In the genomic region with DNA sequence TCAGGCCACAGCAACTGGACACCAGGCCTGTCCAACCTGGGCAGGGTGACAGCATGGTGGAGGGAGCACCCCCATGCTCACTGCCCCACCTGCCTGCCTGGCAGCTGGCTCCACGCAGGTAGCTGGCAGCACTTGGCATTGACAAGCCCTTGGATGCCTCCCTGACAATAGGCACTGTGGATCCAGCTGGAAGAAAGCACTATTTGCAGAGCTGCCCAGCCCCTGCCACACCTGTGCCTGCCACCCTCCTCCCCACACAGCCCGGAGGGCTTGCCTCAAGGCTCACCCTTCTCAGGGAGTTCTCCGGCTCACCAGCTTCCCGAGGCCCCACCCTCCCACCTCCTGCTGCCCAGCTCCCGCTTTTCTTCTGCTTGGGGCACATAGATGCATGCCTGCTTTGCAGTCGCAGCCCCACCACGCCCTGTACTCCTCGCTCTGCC, we compare ENCODE assay signal across 13 cellular contexts.
DNase-seq lines count a peak whose midpoint lies in the region; TF ChIP-seq lines count a peak whose summit lies in the region.
"Had no signal": no experiment of that assay in that cellular context is flagged by ENCODE, and none has a peak within 500 bp of the region (broad histone marks: within the 10 kb centered on the region; RNA-seq: fewer than 3 reads in every experiment).

No MANE protein-coding gene starts in this region.

- TF ChIP-seq POLR2A in prostate gland (IDR thresholded peaks at IDR 0.05) = no peak

- H3K27me3 ChIP-seq in colonic mucosa = no peaks in the 10 kb centered on the region
- no peaks in the 10 kb centered on the region for H3K27me3 ChIP-seq in prostate gland (replicated peaks; ENCODE audit: insufficient read depth)

- H3K4me1 ChIP-seq in HEK293 (ENCODE audit: control insufficient read depth, insufficient read depth, low read length) = no peaks in the 10 kb centered on the region
- H3K4me1 ChIP-seq in colonic mucosa = peaks cover 29% of the 10 kb centered on the region
- peaks cover 7% of the 10 kb centered on the region for H3K4me1 ChIP-seq in prostate gland (replicated peaks)

- POLR2A ChIA-PET in HEK293 (lab: Yijun Ruan, JAX) = no interaction called here

- H3K4me3 ChIP-seq in HEK293 (ENCODE audit: low read depth, low read length) = no peak overlapping the region
- no peak overlapping the region for H3K4me3 ChIP-seq in colonic mucosa
- no peak overlapping the region for H3K4me3 ChIP-seq in prostate gland
- no peak overlapping the region for H3K4me3 ChIP-seq in foreskin fibroblast (ENCODE audit: low read depth in 1 of 2, low read length in 2 of 2)
- H3K4me3 ChIP-seq: skin epidermis had no signal

- 38% methylated on average over 8 of the region's 8 CpGs for WGBS in prostate gland

- TF ChIP-seq CTCF in HEK293 (tag by site-specific recombination; IDR thresholded peaks at IDR 0.05) (no peak), colonic mucosa (IDR thresholded peaks at IDR 0.05) (no peak), prostate gland (IDR thresholded peaks at IDR 0.05) (no peak), foreskin fibroblast (IDR thresholded peaks at IDR 0.05; ENCODE audit: low read depth, low read length) (no peak)

- intact Hi-C loops in colonic mucosa (cut with DNase I) = no loop called here
- intact Hi-C loops in prostate gland (cut with DNase I) = no loop called here

- CTCF ChIA-PET in HEK293 (lab: Yijun Ruan, JAX) = interaction anchor here (1.5 kb wide), 1 partner anchor 13 kb away, joined by 5 read pairs; no protein-coding TSS in a partner anchor

- DNase-seq in NCI-H2196 (lab: John Stamatoyannopoulos, UW; ENCODE audit: unreplicated experiment) = peak; percentile 35
- peak; percentile 91 for DNase-seq in colonic mucosa
- DNase-seq in prostate gland (ENCODE audit: low spot score) = peak; percentile 48
- no peak for DNase-seq in NCI-H1930 (lab: John Stamatoyannopoulos, UW)
- no peak for DNase-seq in foreskin fibroblast
- no peak for DNase-seq in stimulated activated CD4-positive, alpha-beta T cell treated with anti-CD3 and anti-CD28 coated beads, Interleukin-2, amount 100 ng/mL, for 48 hours
- DNase-seq in effector CD4-positive, alpha-beta T cell = no peak
- DNase-seq: activated CD4-positive, alpha-beta T cell treated with anti-CD3 and anti-CD28 coated beads, Interleukin-2, amount 50 U/mL, for 48 hours; activated naive CD8-positive, alpha-beta T cell treated with anti-CD3 and anti-CD28 coated beads, Interleukin-2, amount 10 ng/mL, durations not matched to agents 7 days and 5 days; H7; KBM-7 had no signal

- H3K27ac ChIP-seq in HEK293 (ENCODE audit: extremely low read depth, low read depth, low read length) (no peak overlapping the region), colonic mucosa (peak overlapping the region; percentile 85), prostate gland (no peak overlapping the region)

- H3K36me3 ChIP-seq in HEK293 (ENCODE audit: control insufficient read depth in 2 of 2, insufficient read depth in 1 of 2, low read length in 2 of 2) (peaks cover 0 to 97% of the 10 kb centered on the region in 2 experiments; a peak in 1 of 3 replicates), colonic mucosa (no peaks in the 10 kb centered on the region), prostate gland (no peaks in the 10 kb centered on the region)

- peak overlapping the region in 1 of 2 donors; percentile 70 for H3K9ac ChIP-seq in colonic mucosa (ENCODE audit: low read depth in 2 of 2, low read length in 2 of 2)

- H3K9me3 ChIP-seq in HEK293 (ENCODE audit: control insufficient read depth, insufficient read depth, low read depth, low read length) (no peaks in the 10 kb centered on the region), colonic mucosa (no peaks in the 10 kb centered on the region), prostate gland (no peaks in the 10 kb centered on the region)

TF ChIP-seq in HEK293, 187 proteins besides CTCF, POLR2A, EP300 and RAD21:
- TF ChIP-seq RBAK (tag by site-specific recombination; IDR thresholded peaks at IDR 0.05) (no peak), KLF1 (tag by site-specific recombination; IDR thresholded peaks at IDR 0.05) (peak; percentile 63; the same call in 1 of the 2 replicates), ZNF274 (IDR thresholded peaks at IDR 0.05; ENCODE audit: low read length) (no peak), ZNF274 (tag by site-specific recombination; IDR thresholded peaks at IDR 0.05; ENCODE audit: borderline replicate concordance) (no peak)

Comparison
In these comparisons a context has a peak if more than half of its experiments do, and no peak if none do; other contexts are left out.
1. DNase-seq: peak in NCI-H2196 (single experiment), colonic mucosa (single experiment) and prostate gland (single experiment); none in NCI-H1930 (0 of 2), foreskin fibroblast (0 of 2), stimulated activated CD4-positive, alpha-beta T cell treated with anti-CD3 and anti-CD28 coated beads, Interleukin-2, amount 100 ng/mL, for 48 hours (0 of 2) and effector CD4-positive, alpha-beta T cell (single experiment).